8 cellular contexts compared by ENCODE assay signal in genomic region chr20:14226051-14227049, GRCh38.
A peak's percentile ranks its signal among the peaks of the same experiment; 100 is the strongest.
DNase-seq lines count a peak whose midpoint lies in the region; ATAC-seq and TF ChIP-seq lines count a peak whose summit lies in the region.
"Not testable (repeated sequence)": the region's sequence is repeated elsewhere in the genome, so short reads cannot be mapped to it uniquely, and the experiment has no call there.

No MANE protein-coding gene starts in this region.

- ATAC-seq in esophagus mucosa, result peak; percentile 45
- not testable (repeated sequence) for ATAC-seq in upper lobe of right lung

- intact Hi-C loops in upper lobe of right lung (cut with DNase I), result not testable (repeated sequence)

- DNase-seq in BE2C, result peak; percentile 36
- DNase-seq in NCI-H2227 (lab: John Stamatoyannopoulos, UW; ENCODE audit: unreplicated experiment), result peak; percentile 46
- not testable (repeated sequence) for DNase-seq in brain microvascular endothelial cell; right atrium auricular region (ENCODE audit: low spot score); skeletal muscle cell (ENCODE audit: low read depth); upper lobe of right lung

- H3K9me3 ChIP-seq in BE2C; right atrium auricular region; muscle layer of colon (ENCODE audit: low read length); upper lobe of right lung: not testable (repeated sequence)

- TF ChIP-seq CTCF in BE2C (IDR thresholded peaks at IDR 0.05; ENCODE audit: low read depth, low read length); brain microvascular endothelial cell (IDR thresholded peaks at IDR 0.05; ENCODE audit: low read depth, low read length, missing control alignments); right atrium auricular region (IDR thresholded peaks at IDR 0.05); upper lobe of right lung (IDR thresholded peaks at IDR 0.05): not testable (repeated sequence)

- in situ Hi-C loops in brain microvascular endothelial cell (cut with HindIII; ENCODE audit: low pct_ligation_motif_present, low sequenced_read_pairs), result not testable (repeated sequence)

- peak overlapping the region; percentile 45 for H3K4me3 ChIP-seq in BE2C (ENCODE audit: low read depth, low read length)
- peak overlapping the region; percentile 34 for H3K4me3 ChIP-seq in brain microvascular endothelial cell (ENCODE audit: low read depth, low read length)
- peak overlapping the region; percentile 14 to 42 for H3K4me3 ChIP-seq in right atrium auricular region
- peak overlapping the region; percentile 0 to 35 for H3K4me3 ChIP-seq in muscle layer of colon (ENCODE audit: low read depth in 1 of 2, low read length in 2 of 2)
- H3K4me3 ChIP-seq in skeletal muscle cell (ENCODE audit: low read depth, low read length), result peak overlapping the region; percentile 29
- H3K4me3 ChIP-seq in upper lobe of right lung, result peak overlapping the region; percentile 36

- H3K4me1 ChIP-seq in BE2C; right atrium auricular region; muscle layer of colon (ENCODE audit: insufficient read depth, low read length); upper lobe of right lung: not testable (repeated sequence)

- not testable (repeated sequence) for H3K36me3 ChIP-seq in BE2C; brain microvascular endothelial cell (replicated peaks); right atrium auricular region; muscle layer of colon (ENCODE audit: insufficient read depth, low read length); upper lobe of right lung

- not testable (repeated sequence) for H3K27ac ChIP-seq in brain microvascular endothelial cell; right atrium auricular region; muscle layer of colon (ENCODE audit: low read depth, low read length); upper lobe of right lung

- H3K9ac ChIP-seq in muscle layer of colon (ENCODE audit: low read length), result not testable (repeated sequence)

- not testable (repeated sequence) for H3K27me3 ChIP-seq in BE2C; brain microvascular endothelial cell (replicated peaks); right atrium auricular region; muscle layer of colon (ENCODE audit: control insufficient read depth in 1 of 2, insufficient read depth in 2 of 2, low read length in 2 of 2); upper lobe of right lung
